Comparison of ENCODE assay signal across 14 cellular contexts in genomic region chr2:9800639-9800974, GRCh38. TPM values are rescaled to one million over a fixed set of nuclear protein-coding genes. Genes with fewer than 3 reads are reported as not detected.
DNase-seq lines count a peak whose midpoint lies in the region; ATAC-seq and TF ChIP-seq lines count a peak whose summit lies in the region.
"Had no signal": no experiment of that assay in that cellular context is flagged by ENCODE, and none has a peak within 500 bp of the region (broad histone marks: within the 10 kb centered on the region; RNA-seq: fewer than 3 reads in every experiment).

No MANE protein-coding gene starts in this region.

- peak overlapping the region; percentile 84 for H3K18ac ChIP-seq in trophoblast cell (ENCODE audit: low read length)

- H3K9ac ChIP-seq in trophoblast cell (ENCODE audit: low read length) = no peak overlapping the region
- H3K9ac ChIP-seq: parathyroid adenoma had no signal

- H3K27ac ChIP-seq in Panc1 (ENCODE audit: low read length) (peak overlapping the region; percentile 37; the same call in 1 of the 2 replicates), epithelial cell of prostate (peak overlapping the region; percentile 100), trophoblast cell (ENCODE audit: low read depth, low read length) (peak overlapping the region; percentile 97)
- H3K27ac ChIP-seq: parathyroid adenoma had no signal

- peak overlapping the region; percentile 18 for H4K12ac ChIP-seq in trophoblast cell (ENCODE audit: low read depth, low read length)

- peak overlapping the region; percentile 65 for H2AK5ac ChIP-seq in trophoblast cell (ENCODE audit: low read length)

- WGBS in trophoblast cell (ENCODE audit: extremely low coverage, insufficient coverage, insufficient read length) = no CpG with 5 or more reads among the region's 5 CpGs

- H3K79me1 ChIP-seq in trophoblast cell (ENCODE audit: low read length) = peaks cover 31% of the 10 kb centered on the region

- H3K4me3 Mint-ChIP-seq in CD14-positive monocyte = peak overlapping the region in 1 of 2 donors; percentile 48
- H3K4me3 Mint-ChIP-seq: activated CD8-positive, alpha-beta T cell treated with anti-CD3 and anti-CD28 coated beads for 36 hours had no signal

- peak overlapping the region; percentile 96 for H4K91ac ChIP-seq in trophoblast cell (ENCODE audit: low read depth, low read length)

- H3K14ac ChIP-seq in trophoblast cell (ENCODE audit: low read length) = peak overlapping the region; percentile 73

- H3K4me3 ChIP-seq in Panc1 (ENCODE audit: low read depth in 2 of 2, low read length in 2 of 2) (no peak overlapping the region; a peak in 1 of 4 replicates), trophoblast cell (ENCODE audit: low read depth, low read length) (no peak overlapping the region)

- intact Hi-C loops in CD14-positive monocyte (cut with micrococcal nuclease) = no loop called here
- intact Hi-C loops in Panc1 (cut with micrococcal nuclease; ENCODE audit: unreplicated experiment) = no loop called here

- H3K36me3 ChIP-seq in Panc1 (ENCODE audit: control insufficient read depth, insufficient read depth, low read length) = no peaks in the 10 kb centered on the region
- H3K36me3 ChIP-seq in trophoblast cell (ENCODE audit: control insufficient read depth in 1 of 2, insufficient read depth in 2 of 2, low read length in 2 of 2) = no peaks in the 10 kb centered on the region

- H2BK5ac ChIP-seq in trophoblast cell (ENCODE audit: low read depth, low read length, poor library complexity) = peak overlapping the region; percentile 83

- H3K27me3 ChIP-seq in Panc1 (ENCODE audit: control insufficient read depth, insufficient read depth, low read length) = no peaks in the 10 kb centered on the region
- no peaks in the 10 kb centered on the region for H3K27me3 ChIP-seq in trophoblast cell (ENCODE audit: insufficient read depth, low read length)

- peak overlapping the region; percentile 11 for H3K4ac ChIP-seq in trophoblast cell (ENCODE audit: low read depth, low read length)

- H3K79me2 ChIP-seq in trophoblast cell (ENCODE audit: control insufficient read depth, insufficient read depth, low read length, poor library complexity) = peaks cover 6% of the 10 kb centered on the region
- H3K79me2 ChIP-seq: parathyroid adenoma had no signal

- H3K9me3 Mint-ChIP-seq in CD14-positive monocyte = peaks cover 0 to 5% (median 0%) of the 10 kb centered on the region in 7 donors
- H3K9me3 Mint-ChIP-seq: activated CD8-positive, alpha-beta T cell treated with anti-CD3 and anti-CD28 coated beads for 36 hours had no signal

- peak; percentile 25; the same call in 1 of the 2 replicates for ATAC-seq in Panc1
- no peak for ATAC-seq in HG02870 (IDR thresholded peaks at IDR 0.05; ENCODE audit: unreplicated experiment)
- no peak for ATAC-seq in HG02642 (IDR thresholded peaks at IDR 0.05; ENCODE audit: poor library complexity, unreplicated experiment)
- ATAC-seq in HG03095 (IDR thresholded peaks at IDR 0.05; ENCODE audit: unreplicated experiment) = no peak

- no peak for TF ChIP-seq CTCF in CD14-positive monocyte (IDR thresholded peaks at IDR 0.05)
- no peak for TF ChIP-seq CTCF in Panc1 (IDR thresholded peaks at IDR 0.05)

- BruUV-seq in Panc1 (replicated peaks; lab: Mats Ljungman, UMichigan) = no TSS peak

- H3K23ac ChIP-seq in trophoblast cell (ENCODE audit: low read length) = no peak overlapping the region

- H3K27me3 Mint-ChIP-seq in CD14-positive monocyte (ENCODE audit: low read depth in 3 of 3) = peaks cover 2 to 3% (median 2%) of the 10 kb centered on the region in 3 donors
- H3K27me3 Mint-ChIP-seq: activated CD8-positive, alpha-beta T cell treated with anti-CD3 and anti-CD28 coated beads for 36 hours had no signal

- no peaks in the 10 kb centered on the region for H3K36me3 Mint-ChIP-seq in CD14-positive monocyte

- H3K9me3 ChIP-seq in Panc1 (ENCODE audit: control insufficient read depth, insufficient read depth, low read depth, low read length) = no peaks in the 10 kb centered on the region
- H3K9me3 ChIP-seq in trophoblast cell (ENCODE audit: insufficient read depth, low read depth, low read length) = no peaks in the 10 kb centered on the region

- H2BK120ac ChIP-seq in trophoblast cell (ENCODE audit: insufficient read depth, low read length, poor library complexity) = peak overlapping the region; percentile 87

- no peak overlapping the region for H3K4me2 ChIP-seq in trophoblast cell (ENCODE audit: low read length)

- DNase-seq in CD14-positive monocyte (ENCODE audit: low spot score) (no peak), Panc1 (ENCODE audit: low read depth, low spot score) (no peak), epithelial cell of prostate (ENCODE audit: low read depth, low spot score) (no peak), trophoblast cell (peak in 1 of 2 donors; percentile 42), hippocampal formation (lab: John Stamatoyannopoulos, UW) (no peak)
- DNase-seq: Karpas-422, midbrain, NCI-H1694 treated with DMSO at 0.1 percent for 48 hours, NCI-H524 had no signal

- H3K4me1 ChIP-seq in Panc1 (ENCODE audit: control insufficient read depth, insufficient read depth, low read length) (peaks cover 36% of the 10 kb centered on the region), trophoblast cell (ENCODE audit: control insufficient read depth in 1 of 2, insufficient read depth in 2 of 2, low read length in 2 of 2) (peaks cover 39 to 46% of the 10 kb centered on the region in 2 experiments)
- H3K4me1 ChIP-seq: parathyroid adenoma had no signal

- POLR2A ChIA-PET in Panc1 (lab: Charles Lee) = interaction anchor here (0.5 kb wide), 1 partner anchor 12 kb away, joined by 11 read pairs; no protein-coding TSS in a partner anchor

- H2BK12ac ChIP-seq in trophoblast cell (ENCODE audit: low read length) = peak overlapping the region; percentile 90

- H3K4me1 Mint-ChIP-seq in CD14-positive monocyte = peaks cover 61% of the 10 kb centered on the region

- in situ Hi-C loops in Panc1 (cut with HindIII; ENCODE audit: low pct_unique_long_range_greater_than_20kb, low sequenced_read_pairs) = no loop called here

- no peak overlapping the region for H2AFZ ChIP-seq in trophoblast cell (ENCODE audit: insufficient read depth, low read length, poor library complexity)

- CTCF ChIA-PET in Panc1 (lab: Charles Lee) = interaction anchor here (0.6 to 1.5 kb wide), 3 partner anchors 15 to 227 kb away, joined by 4 to 6 read pairs (median 4); no protein-coding TSS in a partner anchor

- H4K8ac ChIP-seq in trophoblast cell (ENCODE audit: low read depth, low read length) = peak overlapping the region; percentile 79

- H3K27ac Mint-ChIP-seq in CD14-positive monocyte = peak overlapping the region; percentile 32 to 98 (median 95)

RNA-seq across cellular contexts. Expression of gene TAF1B, which starts 42.7 kb away (rescaled TPM):
- polyA plus RNA-seq in CD14-positive monocyte = 1 to 10 TPM; 6.0 to 7.2 TPM
- 35.2 TPM for total RNA-seq in Panc1 (2021; ENCODE audit: unreplicated experiment)
- polyA plus RNA-seq in Panc1 (2012; ENCODE audit: insufficient read length) = 11.1 TPM
- polyA plus RNA-seq in trophoblast cell (2013) = 20.9 and 23.2 TPM in 2 replicates

Comparison
In these comparisons a context has a peak if more than half of its experiments do, and no peak if none do; other contexts are left out.
1. H3K27ac ChIP-seq: peak in every context shown above with its lines; median percentile 100 in epithelial cell of prostate; 97 in trophoblast cell; 37 in Panc1.